In genomic region chr1:111054656-111055055, GRCh38 we compare ENCODE assay signal across 9 cellular contexts.
"Had no signal": no experiment of that assay in that cellular context is flagged by ENCODE, and none has a peak within 500 bp of the region (broad histone marks: within the 10 kb centered on the region; RNA-seq: fewer than 3 reads in every experiment).

No MANE protein-coding gene starts in this region.

- FAIRE-seq: HepG2 had no signal

- H3K9me3 ChIP-seq: HAP-1 had no signal

- H3K36me3 ChIP-seq: HAP-1 had no signal

- H2AFZ ChIP-seq: GM23248 had no signal

- H3K4me3 ChIP-seq: GM23248, HAP-1 had no signal

- H3K9ac ChIP-seq: GM23248 had no signal

- H3K27ac ChIP-seq: GM23248, HL-60 had no signal

- H3K4me1 ChIP-seq: HAP-1 had no signal

- DNase-seq: GM23248, GOT3, H7, HFFc6, KG1 had no signal

- ATAC-seq: HCT116, HepG2 had no signal
